8 cellular contexts compared by ENCODE assay signal in the genomic region with DNA sequence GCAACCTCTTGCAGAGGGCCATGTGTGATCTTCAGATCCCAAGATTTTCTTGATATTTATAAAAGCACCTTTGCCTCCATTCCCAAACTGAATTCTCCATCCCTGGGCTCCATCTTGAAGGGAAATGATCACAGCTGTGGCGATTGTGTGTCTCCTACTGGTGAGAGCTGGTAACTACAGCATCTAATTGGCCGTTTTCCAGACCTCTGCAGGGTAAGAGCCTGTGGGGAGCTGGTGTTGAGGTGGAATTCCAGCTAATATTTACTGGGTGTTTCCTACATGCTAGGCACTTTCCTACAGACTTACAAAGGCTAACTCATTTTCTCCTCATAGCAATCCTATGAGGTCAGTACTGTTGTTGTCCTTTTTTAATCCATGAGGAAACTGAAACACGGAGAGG. TPM values are rescaled to one million over a fixed set of nuclear protein-coding genes. Genes with fewer than 3 reads are reported as not detected.
DNase-seq lines count a peak whose midpoint lies in the region; ATAC-seq and TF ChIP-seq lines count a peak whose summit lies in the region.

No MANE protein-coding gene starts in this region.

- H3K27me3 Mint-ChIP-seq in brain = peaks cover 8% of the 10 kb centered on the region

- no peaks in the 10 kb centered on the region for H3K79me2 ChIP-seq in mesendoderm (ENCODE audit: control insufficient read depth, insufficient read depth, low read length)

- H3K27me3 ChIP-seq in mesendoderm (ENCODE audit: insufficient read depth, low read length, poor library complexity) = no peaks in the 10 kb centered on the region

- peak; percentile 55 to 62 for TF ChIP-seq CTCF in brain (conservative IDR thresholded peaks at IDR 0.05)

- H3K18ac ChIP-seq in mesendoderm (ENCODE audit: low read length) = no peak overlapping the region

- H2BK5ac ChIP-seq in mesendoderm (ENCODE audit: low read length) = no peak overlapping the region

- H4K8ac ChIP-seq in mesendoderm (ENCODE audit: low read depth, low read length) = no peak overlapping the region

- H3K23ac ChIP-seq in mesendoderm (ENCODE audit: low read length) = no peak overlapping the region

- no peak overlapping the region for H3K4me2 ChIP-seq in mesendoderm (ENCODE audit: low read length)

- no CpG with 5 or more reads among the region's 3 CpGs for WGBS in mesendoderm (ENCODE audit: extremely low coverage, insufficient coverage, low lambda C conversion rate)

- no peak overlapping the region for H3K56ac ChIP-seq in mesendoderm (ENCODE audit: low read length)

- peak; percentile 44 for DNase-seq in AG08395 (ENCODE audit: low spot score)
- peak; percentile 55 for DNase-seq in GM03348 (ENCODE audit: low spot score)
- DNase-seq in NCI-H1694 treated with DMSO at 0.1 percent for 48 hours (lab: John Stamatoyannopoulos, UW) = peak; percentile 31
- peak; percentile 87 for DNase-seq in mesendoderm
- DNase-seq in putamen (ENCODE audit: low spot score) = no peak

- no peak overlapping the region for H3K27ac ChIP-seq in mesendoderm (ENCODE audit: low read depth, low read length)

- no peak overlapping the region for H3K4me3 ChIP-seq in mesendoderm (ENCODE audit: low read length)

- H4K5ac ChIP-seq in mesendoderm (ENCODE audit: low read length) = no peak overlapping the region

- ATAC-seq in HG02798 (IDR thresholded peaks at IDR 0.05; ENCODE audit: poor library complexity, unreplicated experiment) = no peak
- ATAC-seq in HG03025 (IDR thresholded peaks at IDR 0.05; ENCODE audit: low FRiP score, unreplicated experiment) = no peak

- peak overlapping the region in 1 of 5 experiments; percentile 79 for H3K27ac Mint-ChIP-seq in brain

- H3K79me1 ChIP-seq in mesendoderm (ENCODE audit: low read length) = no peaks in the 10 kb centered on the region

- H3K4me1 ChIP-seq in mesendoderm (ENCODE audit: control insufficient read depth, low read depth, low read length) = no peaks in the 10 kb centered on the region

- H3K9ac ChIP-seq in mesendoderm (ENCODE audit: low read length) = no peak overlapping the region

- no peaks in the 10 kb centered on the region for H3K36me3 ChIP-seq in mesendoderm (ENCODE audit: control insufficient read depth, insufficient read depth, low read length)

- no peak overlapping the region for H3K4ac ChIP-seq in mesendoderm (ENCODE audit: low read depth, low read length)

- no peak overlapping the region for H3K4me3 Mint-ChIP-seq in brain

- H3K36me3 Mint-ChIP-seq in brain = no peaks in the 10 kb centered on the region

- H2BK120ac ChIP-seq in mesendoderm (ENCODE audit: low read depth, low read length) = no peak overlapping the region

- peaks cover 56% of the 10 kb centered on the region for H3K4me1 Mint-ChIP-seq in brain

- no peak overlapping the region for H2AK5ac ChIP-seq in mesendoderm (ENCODE audit: low read length)

- no peaks in the 10 kb centered on the region for H3K9me3 Mint-ChIP-seq in brain

- no peak overlapping the region for H2BK15ac ChIP-seq in mesendoderm (replicated peaks; ENCODE audit: low read depth)

RNA-seq across cellular contexts. Expression of gene FNDC1, which starts 59.2 kb away (rescaled TPM):
- 0.83 TPM for polyA plus RNA-seq in brain (ENCODE audit: insufficient read depth, low read depth, low replicate concordance)
- polyA plus RNA-seq in mesendoderm (2013, experiment 1 of 2) = 0.21 TPM
- 0.20 TPM for polyA plus RNA-seq in mesendoderm (2013, experiment 2 of 2)
